22 cellular contexts compared by ENCODE assay signal in the genomic region with DNA sequence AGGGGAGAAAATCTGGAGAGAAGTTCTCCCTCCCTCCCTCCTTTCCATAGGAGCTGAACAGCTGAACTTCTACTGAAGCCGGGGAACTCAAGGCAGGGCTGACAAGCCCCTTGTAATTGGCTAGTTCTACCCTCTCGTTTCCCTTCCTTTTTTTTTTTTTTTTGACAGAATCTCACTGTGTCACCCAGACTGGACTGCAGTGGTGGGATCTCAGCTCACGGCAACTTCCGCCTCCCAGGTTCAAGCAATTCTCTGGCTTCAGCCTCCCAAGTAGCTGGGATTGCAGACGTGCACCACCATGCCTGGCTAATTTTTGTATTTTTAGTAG. TPM values are rescaled to one million over a fixed set of nuclear protein-coding genes. Genes with fewer than 3 reads are reported as not detected.
"Had no signal": no experiment of that assay in that cellular context is flagged by ENCODE, and none has a peak within 500 bp of the region (broad histone marks: within the 10 kb centered on the region; RNA-seq: fewer than 3 reads in every experiment).

No MANE protein-coding gene starts in this region.

- DNase-seq: activated CD4-positive, alpha-beta T cell treated with anti-CD3 and anti-CD28 coated beads, Interleukin-2, amount 10 ng/mL, durations not matched to agents 7 days and 5 days; activated CD4-positive, CD25-positive, alpha-beta regulatory T cell treated with anti-CD3 and anti-CD28 coated beads, Interleukin-2, amount 50 U/mL, for 72 hours; activated gamma-delta T cell treated with Interleukin-2 at 50 U/mL for 16 hours; activated T-cell treated with anti-CD3 and anti-CD28 coated beads, Interleukin-2, amount 50 U/mL, for 1 hour; foreskin fibroblast; immature natural killer cell; lower lobe of right lung; naive B cell; stimulated activated CD4-positive, alpha-beta T cell treated with anti-CD3 and anti-CD28 coated beads, Interleukin-2, amount 100 ng/mL, for 48 hours; stimulated activated CD8-positive, alpha-beta memory T cell treated with anti-CD3 and anti-CD28 coated beads, Interleukin-4, amount 100 ng/mL, for 48 hours; stimulated activated naive CD4-positive, alpha-beta T cell; testis; trophoblast cell; WERI-Rb-1 had no signal

- H3K9ac ChIP-seq: parathyroid adenoma had no signal

- H3K79me2 ChIP-seq: parathyroid adenoma had no signal

- ATAC-seq: left lobe of liver, lower lobe of right lung, sciatic nerve had no signal

- H3K9me3 ChIP-seq: lower lobe of right lung, neutrophil, testis, vagina had no signal

- H3K36me3 ChIP-seq: lower lobe of right lung, neutrophil, vagina, WERI-Rb-1 had no signal

- H3K9me3 Mint-ChIP-seq: activated CD4-positive, alpha-beta T cell treated with anti-CD3 and anti-CD28 coated beads, Interleukin-2, amount 10 ng/mL, durations not matched to agents 7 days and 5 days; activated naive CD4-positive, alpha-beta T cell treated with anti-CD3 and anti-CD28 coated beads, Interleukin-2, amount 50 U/mL, for 24 hours; brain; immature natural killer cell had no signal

- H2AFZ ChIP-seq: parathyroid adenoma had no signal

- H3K4me1 ChIP-seq: lower lobe of right lung, vagina had no signal

- H3K4me3 Mint-ChIP-seq: activated CD4-positive, alpha-beta T cell treated with anti-CD3 and anti-CD28 coated beads, Interleukin-2, amount 10 ng/mL, durations not matched to agents 7 days and 5 days; activated naive CD4-positive, alpha-beta T cell treated with anti-CD3 and anti-CD28 coated beads, Interleukin-2, amount 50 U/mL, for 24 hours; brain; immature natural killer cell had no signal

- H3K4me1 Mint-ChIP-seq: activated CD4-positive, alpha-beta T cell treated with anti-CD3 and anti-CD28 coated beads, Interleukin-2, amount 10 ng/mL, durations not matched to agents 7 days and 5 days; activated naive CD4-positive, alpha-beta T cell treated with anti-CD3 and anti-CD28 coated beads, Interleukin-2, amount 50 U/mL, for 24 hours; immature natural killer cell; naive B cell had no signal

- H3K27me3 ChIP-seq: testis, vagina had no signal

- H3K4me3 ChIP-seq: lower lobe of right lung, testis, vagina had no signal

- H3K36me3 Mint-ChIP-seq: activated naive CD4-positive, alpha-beta T cell treated with anti-CD3 and anti-CD28 coated beads, Interleukin-2, amount 50 U/mL, for 24 hours; brain; immature natural killer cell; naive B cell had no signal

- H3K27me3 Mint-ChIP-seq: activated naive CD4-positive, alpha-beta T cell treated with anti-CD3 and anti-CD28 coated beads, Interleukin-2, amount 50 U/mL, for 24 hours had no signal

- H3K27ac ChIP-seq: lower lobe of right lung, neutrophil, parathyroid adenoma, testis, vagina, WERI-Rb-1 had no signal

- H3K27ac Mint-ChIP-seq: activated CD4-positive, alpha-beta T cell treated with anti-CD3 and anti-CD28 coated beads, Interleukin-2, amount 10 ng/mL, durations not matched to agents 7 days and 5 days; activated naive CD4-positive, alpha-beta T cell treated with anti-CD3 and anti-CD28 coated beads, Interleukin-2, amount 50 U/mL, for 24 hours; immature natural killer cell had no signal

RNA-seq across cellular contexts. Expression of a gene that starts 13.0 kb away (rescaled TPM):
- polyA plus RNA-seq: fibroblast of lung had no signal
